17 cellular contexts compared by ENCODE assay signal in the genomic region with DNA sequence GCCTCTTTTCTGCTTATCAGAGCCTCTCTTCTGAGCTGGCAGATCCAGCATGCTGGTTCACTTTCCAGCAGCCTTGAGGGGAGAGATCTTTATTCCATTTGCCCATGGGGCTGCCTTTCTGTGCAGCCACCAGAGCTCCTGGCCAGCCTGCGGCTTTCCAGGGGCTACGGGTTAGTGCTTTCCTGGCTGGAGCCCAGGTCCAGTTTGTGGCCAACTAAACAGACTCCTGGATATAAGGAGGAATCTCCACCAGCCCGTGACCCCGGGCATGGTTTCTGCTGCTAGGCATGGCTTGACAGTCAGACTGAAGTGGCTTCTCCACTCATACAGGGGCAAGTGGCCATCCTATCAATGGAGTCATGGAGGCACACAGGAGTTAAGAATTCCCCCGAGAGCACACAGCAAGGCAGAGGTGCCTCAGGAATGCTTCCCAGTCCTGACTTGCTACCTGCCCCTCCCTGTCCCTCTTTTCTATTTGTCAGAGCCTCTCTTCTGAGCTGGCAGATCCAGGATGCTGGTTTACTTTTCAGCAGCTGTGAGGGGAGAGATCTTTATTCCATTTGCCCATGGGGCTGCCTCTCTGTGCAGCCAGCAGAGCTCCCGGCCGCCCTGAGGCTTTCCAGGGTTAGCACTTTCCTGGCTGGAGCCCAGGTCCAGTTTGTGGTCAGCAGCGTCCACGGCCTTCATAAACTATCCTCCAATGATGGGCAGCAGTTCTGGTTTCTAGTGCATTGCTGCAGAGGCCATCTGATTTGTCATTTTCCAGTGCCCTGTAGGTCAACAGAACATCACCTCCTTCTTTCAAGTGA. TPM values are rescaled to one million over a fixed set of nuclear protein-coding genes. Genes with fewer than 3 reads are reported as not detected.
DNase-seq lines count a peak whose midpoint lies in the region; ATAC-seq, FAIRE-seq and TF ChIP-seq lines count a peak whose summit lies in the region.
"Had no signal": no experiment of that assay in that cellular context is flagged by ENCODE, and none has a peak within 500 bp of the region (broad histone marks: within the 10 kb centered on the region; RNA-seq: fewer than 3 reads in every experiment).

No MANE protein-coding gene starts in this region.

- H3K27ac ChIP-seq in kidney (ENCODE audit: low read depth in 2 of 2, low read length in 2 of 2) (no peak overlapping the region), spleen (peak overlapping the region in 1 of 8 donors; percentile 4)

- DNase-seq in ELR (ENCODE audit: low read depth) (peak; percentile 28), amniotic epithelial cell (ENCODE audit: low read depth) (peak; percentile 60), kidney (peak; percentile 81), spleen (peak; percentile 49), D721Med (ENCODE audit: insufficient read length, low spot score) (no peak), immature natural killer cell (no peak), HAP-1 (ENCODE audit: low spot score in 2 of 2) (no peak)
- DNase-seq: activated CD8-positive, alpha-beta memory T cell treated with anti-CD3 and anti-CD28 coated beads, Interleukin-2, amount 10 ng/mL, durations not matched to agents 7 days and 5 days; activated naive CD4-positive, alpha-beta T cell; NCI-H1048; NCI-H345; SW 1271 had no signal

- H3K27me3 ChIP-seq in spleen (replicated peaks in 1 of 7) (no peaks in the 10 kb centered on the region), HAP-1 (ENCODE audit: low read depth) (no peaks in the 10 kb centered on the region)
- H3K27me3 ChIP-seq: tibial artery had no signal

- no peak overlapping the region for H3K27ac Mint-ChIP-seq in immature natural killer cell
- H3K27ac Mint-ChIP-seq: activated CD8-positive, alpha-beta memory T cell treated with anti-CD3 and anti-CD28 coated beads, Interleukin-2, amount 10 ng/mL, durations not matched to agents 7 days and 5 days; B cell had no signal

- H3K9ac ChIP-seq in kidney (ENCODE audit: low read length in 2 of 2) = no peak overlapping the region

- ATAC-seq in GM21390 (IDR thresholded peaks at IDR 0.05; ENCODE audit: unreplicated experiment) = no peak
- ATAC-seq: activated CD8-positive, alpha-beta memory T cell treated with anti-CD3 and anti-CD28 coated beads, Interleukin-2, amount 10 ng/mL, durations not matched to agents 7 days and 5 days; GM12878 had no signal

- H3K9me3 Mint-ChIP-seq in immature natural killer cell = peaks cover 6 to 14% (median 10%) of the 10 kb centered on the region in 6 donors

- TF ChIP-seq POLR2A in spleen (IDR thresholded peaks at IDR 0.05) = no peak

- H3K4me1 ChIP-seq in kidney (ENCODE audit: control insufficient read depth in 1 of 2, insufficient read depth in 1 of 2, low read depth in 1 of 2, low read length in 2 of 2) = peaks cover 10 to 11% of the 10 kb centered on the region in 2 donors
- peaks cover 0 to 30% (median under 1%) of the 10 kb centered on the region in 6 donors for H3K4me1 ChIP-seq in spleen
- no peaks in the 10 kb centered on the region for H3K4me1 ChIP-seq in HAP-1

- H3K36me3 ChIP-seq in kidney (ENCODE audit: control insufficient read depth in 1 of 2, insufficient read depth in 2 of 2, low read length in 2 of 2) (no peaks in the 10 kb centered on the region), spleen (peaks cover 0 to 37% (median 0%) of the 10 kb centered on the region in 6 donors), HAP-1 (replicated peaks) (no peaks in the 10 kb centered on the region)

- peaks cover 5 to 12% (median 10%) of the 10 kb centered on the region in 3 donors for H3K36me3 Mint-ChIP-seq in immature natural killer cell

- TF ChIP-seq CTCF in kidney (IDR thresholded peaks at IDR 0.05; ENCODE audit: borderline replicate concordance, extremely low read depth, insufficient read depth) = no peak
- TF ChIP-seq CTCF in spleen (IDR thresholded peaks at IDR 0.05 in 8 of 11, conservative IDR thresholded peaks at IDR 0.05 in 3 of 11) = no peak
- no peak for TF ChIP-seq CTCF in D721Med (IDR thresholded peaks at IDR 0.05; ENCODE audit: insufficient read depth, missing control alignments)

- intact Hi-C loops in kidney (cut with DNase I) = no loop called here
- intact Hi-C loops in spleen (cut with DNase I; ENCODE audit: low total_unique reads) = no loop called here

- no peaks in the 10 kb centered on the region for H3K4me1 Mint-ChIP-seq in immature natural killer cell
- H3K4me1 Mint-ChIP-seq: activated CD8-positive, alpha-beta memory T cell treated with anti-CD3 and anti-CD28 coated beads, Interleukin-2, amount 10 ng/mL, durations not matched to agents 7 days and 5 days; B cell had no signal

- whole genome bisulfite sequencing in spleen, 5 donors = 79 to 91% (median 82%) methylated on average over 7 to 9 of the region's 9 CpGs

- no peak for FAIRE-seq in kidney (lab: Jason Lieb, UNC)
- no peak for FAIRE-seq in D721Med (lab: Jason Lieb, UNC)
- FAIRE-seq: endometrium, GM12878 had no signal

- H3K4me3 Mint-ChIP-seq in immature natural killer cell = no peak overlapping the region
- H3K4me3 Mint-ChIP-seq: activated CD8-positive, alpha-beta memory T cell treated with anti-CD3 and anti-CD28 coated beads, Interleukin-2, amount 10 ng/mL, durations not matched to agents 7 days and 5 days; B cell had no signal

- in situ Hi-C loops in HAP-1 (cut with MboI; ENCODE audit: low sequenced_read_pairs) = no loop called here

- peaks cover 2 to 8% (median 2%) of the 10 kb centered on the region in 3 donors for H3K27me3 Mint-ChIP-seq in immature natural killer cell (ENCODE audit: low read depth in 3 of 3)

- no peaks in the 10 kb centered on the region for H3K9me3 ChIP-seq in kidney (ENCODE audit: control insufficient read depth in 1 of 2, low read length in 2 of 2)
- peaks cover 0 to 31% (median 22%) of the 10 kb centered on the region in 8 donors for H3K9me3 ChIP-seq in spleen
- no peaks in the 10 kb centered on the region; the same call in 1 of the 2 replicates for H3K9me3 ChIP-seq in HAP-1

- H3K4me3 ChIP-seq in kidney (ENCODE audit: low read length in 2 of 2) = no peak overlapping the region
- no peak overlapping the region for H3K4me3 ChIP-seq in spleen
- H3K4me3 ChIP-seq in HAP-1 = no peak overlapping the region
- H3K4me3 ChIP-seq: GM12878, tibial artery had no signal

RNA-seq across cellular contexts. Expression of a gene that starts 35.9 kb away (rescaled TPM):
- 65.4 TPM for total RNA-seq in kidney
- 28.2 TPM for polyA plus RNA-seq in kidney (ENCODE audit: insufficient read depth, low read depth, low replicate concordance)
- 10 to 100 TPM; 23.8 to 68.4 (median 50.0) TPM for total RNA-seq in spleen
- polyA plus RNA-seq in spleen = 10 to 100 TPM; 13.5 to 28.2 (median 14.5) TPM
- 1 to 10 TPM in 1 of 3 donors, under 1 TPM in 1, not detected in 1; 0.39 to 2.4 TPM for polyA plus RNA-seq in immature natural killer cell

Comparison
In these comparisons a context has a peak if more than half of its experiments do, and no peak if none do; other contexts are left out.
1. DNase-seq: peak in ELR (single experiment), amniotic epithelial cell (single experiment), kidney (single experiment) and spleen (single experiment); none in D721Med (single experiment), immature natural killer cell (0 of 3) and HAP-1 (0 of 2).